Comparison of ENCODE assay signal across 10 cellular contexts in genomic region chr14:61145903-61146411, GRCh38.
DNase-seq lines count a peak whose midpoint lies in the region; ATAC-seq and TF ChIP-seq lines count a peak whose summit lies in the region.
"Had no signal": no experiment of that assay in that cellular context is flagged by ENCODE, and none has a peak within 500 bp of the region (broad histone marks: within the 10 kb centered on the region; RNA-seq: fewer than 3 reads in every experiment).

No MANE protein-coding gene starts in this region.

- ATAC-seq in foreskin keratinocyte, result peak; percentile 63
- no peak for ATAC-seq in activated CD4-positive, CD25-positive, alpha-beta regulatory T cell treated with anti-CD3 and anti-CD28 coated beads, Interleukin-2, amount 50 U/mL, for 24 hours
- ATAC-seq in HG02610 (IDR thresholded peaks at IDR 0.05; ENCODE audit: unreplicated experiment), result no peak

- no peak overlapping the region for H2AFZ ChIP-seq in smooth muscle cell (ENCODE audit: low read depth)

- no peaks in the 10 kb centered on the region for H3K4me1 Mint-ChIP-seq in activated T-helper 2 cell treated with anti-CD3 and anti-CD28 coated beads, Interferon-gamma antibody, Interleukin-2, Interleukin-4, amounts not matched to agents 10 μg/mL and 5 μg/mL and 100 μg/mL, durations not matched to agents 14 hours and 24 hours and 36 hours (ENCODE audit: low read depth)

- H3K9me3 ChIP-seq in SK-N-MC (ENCODE audit: low read depth, low read length) (no peaks in the 10 kb centered on the region; the same call in 1 of the 2 replicates), smooth muscle cell (replicated peaks; ENCODE audit: low read depth) (peaks cover 3% of the 10 kb centered on the region)

- no peak overlapping the region for H3K4me3 ChIP-seq in HFF-Myc (replicated peaks; ENCODE audit: low read depth, low read length)
- H3K4me3 ChIP-seq in SK-N-MC, result peak overlapping the region; percentile 37
- no peak overlapping the region for H3K4me3 ChIP-seq in smooth muscle cell

- H3F3A ChIP-seq in smooth muscle cell (ENCODE audit: low read depth), result no peaks in the 10 kb centered on the region

- H3K27ac ChIP-seq in SK-N-MC, result peak overlapping the region; percentile 94
- H3K27ac ChIP-seq in foreskin keratinocyte, result peak overlapping the region; percentile 57
- H3K27ac ChIP-seq in smooth muscle cell (ENCODE audit: low read depth), result peak overlapping the region; percentile 79

- H3K9ac ChIP-seq in SK-N-MC (ENCODE audit: insufficient read length) (no peak overlapping the region), smooth muscle cell (ENCODE audit: low read depth) (peak overlapping the region; percentile 22)

- DNase-seq in HFF-Myc (ENCODE audit: extremely low read depth, low read depth) (peak; percentile 90), SK-N-MC (ENCODE audit: low read depth, low spot score) (no peak), foreskin keratinocyte (peak; percentile 74 to 87), smooth muscle cell (lab: John Stamatoyannopoulos, UW; ENCODE audit: unreplicated experiment) (no peak), NOMO-1 (lab: John Stamatoyannopoulos, UW; ENCODE audit: unreplicated experiment in 2 of 2) (no peak)
- no peak for DNase-seq in activated T-helper 2 cell treated with anti-CD3 and anti-CD28 coated beads, Interferon-gamma antibody, Interleukin-2, Interleukin-4, amounts not matched to agents 10 μg/mL and 5 μg/mL and 100 μg/mL, durations not matched to agents 14 hours and 24 hours and 36 hours (ENCODE audit: low spot score)
- DNase-seq: activated CD8-positive, alpha-beta memory T cell treated with anti-CD3 and anti-CD28 coated beads, Interleukin-2, amount 50 U/mL, for 48 hours had no signal

- H3K4me3 Mint-ChIP-seq in activated T-helper 2 cell treated with anti-CD3 and anti-CD28 coated beads, Interferon-gamma antibody, Interleukin-2, Interleukin-4, amounts not matched to agents 10 μg/mL and 5 μg/mL and 100 μg/mL, durations not matched to agents 14 hours and 24 hours and 36 hours (ENCODE audit: low read depth), result no peak overlapping the region

- H3K4me2 ChIP-seq in smooth muscle cell, result peak overlapping the region; percentile 19

- intact Hi-C loops in activated T-helper 2 cell treated with anti-CD3 and anti-CD28 coated beads, Interferon-gamma antibody, Interleukin-2, Interleukin-4, amounts not matched to agents 10 μg/mL and 5 μg/mL and 100 μg/mL, durations not matched to agents 14 hours and 24 hours and 36 hours (cut with micrococcal nuclease), result no loop called here

- peaks cover 9% of the 10 kb centered on the region for H3K36me3 Mint-ChIP-seq in activated T-helper 2 cell treated with anti-CD3 and anti-CD28 coated beads, Interferon-gamma antibody, Interleukin-2, Interleukin-4, amounts not matched to agents 10 μg/mL and 5 μg/mL and 100 μg/mL, durations not matched to agents 14 hours and 24 hours and 36 hours (ENCODE audit: low read depth)

- peaks cover 26% of the 10 kb centered on the region for H3K9me3 Mint-ChIP-seq in activated T-helper 2 cell treated with anti-CD3 and anti-CD28 coated beads, Interferon-gamma antibody, Interleukin-2, Interleukin-4, amounts not matched to agents 10 μg/mL and 5 μg/mL and 100 μg/mL, durations not matched to agents 14 hours and 24 hours and 36 hours

- H3K27me3 Mint-ChIP-seq in activated T-helper 2 cell treated with anti-CD3 and anti-CD28 coated beads, Interferon-gamma antibody, Interleukin-2, Interleukin-4, amounts not matched to agents 10 μg/mL and 5 μg/mL and 100 μg/mL, durations not matched to agents 14 hours and 24 hours and 36 hours (ENCODE audit: low read depth), result no peaks in the 10 kb centered on the region

- H4K20me1 ChIP-seq in smooth muscle cell (ENCODE audit: low read depth), result no peaks in the 10 kb centered on the region

- H3K79me2 ChIP-seq in smooth muscle cell (ENCODE audit: low read depth), result no peaks in the 10 kb centered on the region

- H3K27me3 ChIP-seq in foreskin keratinocyte, result no peaks in the 10 kb centered on the region
- no peaks in the 10 kb centered on the region for H3K27me3 ChIP-seq in smooth muscle cell (ENCODE audit: low read depth)

- H3K36me3 ChIP-seq in SK-N-MC (ENCODE audit: insufficient read depth, low read length) (no peaks in the 10 kb centered on the region), smooth muscle cell (ENCODE audit: low read depth) (no peaks in the 10 kb centered on the region)

- 71% methylated on average over 6 of the region's 6 CpGs for WGBS in smooth muscle cell (ENCODE audit: low lambda C conversion rate)

- no peak overlapping the region for H3K27ac Mint-ChIP-seq in activated T-helper 2 cell treated with anti-CD3 and anti-CD28 coated beads, Interferon-gamma antibody, Interleukin-2, Interleukin-4, amounts not matched to agents 10 μg/mL and 5 μg/mL and 100 μg/mL, durations not matched to agents 14 hours and 24 hours and 36 hours
- H3K27ac Mint-ChIP-seq: IgD-negative memory B cell had no signal

- TF ChIP-seq CTCF in HFF-Myc (IDR thresholded peaks at IDR 0.05; ENCODE audit: low read depth, low read length, missing control alignments), result no peak
- TF ChIP-seq CTCF in foreskin keratinocyte (conservative IDR thresholded peaks at IDR 0.05), result no peak
- TF ChIP-seq CTCF in smooth muscle cell (IDR thresholded peaks at IDR 0.05; ENCODE audit: borderline replicate concordance, insufficient read depth, poor library complexity, severe bottlenecking), result no peak

- H3K4me1 ChIP-seq in foreskin keratinocyte (peaks cover 19% of the 10 kb centered on the region), smooth muscle cell (ENCODE audit: low read depth) (peaks cover 10% of the 10 kb centered on the region)

Comparison
In these comparisons a context has a peak if more than half of its experiments do, and no peak if none do; other contexts are left out.
1. DNase-seq: peak in HFF-Myc (single experiment) and foreskin keratinocyte (2 of 2); none in SK-N-MC (single experiment), smooth muscle cell (single experiment), activated T-helper 2 cell treated with anti-CD3 and anti-CD28 coated beads, Interferon-gamma antibody, Interleukin-2, Interleukin-4, amounts not matched to agents 10 μg/mL and 5 μg/mL and 100 μg/mL, durations not matched to agents 14 hours and 24 hours and 36 hours (single experiment) and NOMO-1 (0 of 2).
2. Peak in every context shown above with its lines, with median percentiles within 50 percentile points of each other: H3K27ac ChIP-seq.